In the genomic region with DNA sequence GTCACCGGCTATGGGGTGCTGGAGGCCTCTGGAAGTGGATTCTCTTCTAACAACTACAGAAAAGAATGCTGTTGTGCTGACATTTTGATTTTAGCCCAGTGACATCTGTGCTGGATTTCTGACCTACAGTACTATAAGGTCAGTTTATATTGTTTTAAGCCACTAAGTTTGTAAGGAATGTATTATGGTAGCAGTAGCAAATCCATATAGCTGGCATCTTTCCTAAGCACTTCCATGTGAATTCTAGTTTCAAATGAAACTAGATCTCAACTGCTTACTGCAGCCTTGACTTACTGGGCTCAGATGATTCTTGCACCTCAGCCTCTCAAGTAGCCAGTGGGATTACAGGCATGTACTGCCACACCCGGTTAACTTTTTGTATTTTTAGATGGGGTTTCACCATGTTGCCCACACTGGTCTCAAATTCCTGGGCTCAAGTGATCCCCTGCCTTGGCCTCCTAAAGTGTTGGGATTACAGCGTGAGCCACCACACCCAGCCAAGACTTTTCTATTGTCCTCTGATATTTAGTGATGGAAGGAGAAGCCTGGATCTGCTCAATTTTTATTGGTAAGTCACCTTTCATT, we compare ENCODE assay signal across 28 cellular contexts.
"Had no signal": no experiment of that assay in that cellular context is flagged by ENCODE, and none has a peak within 500 bp of the region (broad histone marks: within the 10 kb centered on the region; RNA-seq: fewer than 3 reads in every experiment).

No MANE protein-coding gene starts in this region.

- DNase-seq: activated CD4-positive, alpha-beta memory T cell treated with anti-CD3 and anti-CD28 coated beads, Interleukin-2, amount 10 ng/mL, durations not matched to agents 7 days and 5 days; activated CD4-positive, alpha-beta T cell treated with anti-CD3 and anti-CD28 coated beads for 1 hour; activated CD4-positive, alpha-beta T cell treated with anti-CD3 and anti-CD28 coated beads for 4 hours; activated CD4-positive, alpha-beta T cell treated with anti-CD3 and anti-CD28 coated beads, Interleukin-2, amount 10 ng/mL, durations not matched to agents 7 days and 5 days; activated CD4-positive, alpha-beta T cell treated with anti-CD3 and anti-CD28 coated beads, Interleukin-2, amount 50 U/mL, for 4 hours; activated CD8-positive, alpha-beta memory T cell treated with anti-CD3 and anti-CD28 coated beads, Interleukin-2, amount 50 U/mL, for 48 hours; activated gamma-delta T cell; activated naive CD4-positive, alpha-beta T cell; activated naive CD4-positive, alpha-beta T cell treated with anti-CD3 and anti-CD28 coated beads, Interleukin-2, amount 10 ng/mL, durations not matched to agents 7 days and 5 days; activated naive CD8-positive, alpha-beta T cell treated with anti-CD3 and anti-CD28 coated beads, Interleukin-2, amount 10 ng/mL, durations not matched to agents 7 days and 5 days; activated T-cell treated with anti-CD3 and anti-CD28 coated beads for 4 hours; activated T-cell treated with anti-CD3 and anti-CD28 coated beads, Interleukin-2, amount 50 U/mL, for 24 hours; activated T-cell treated with anti-CD3 and anti-CD28 coated beads, Interleukin-2, amount 50 U/mL, for 72 hours; brain microvascular endothelial cell; caudate nucleus; colonic mucosa; effector CD8-positive, alpha-beta T cell; esophagus squamous epithelium; head of caudate nucleus; T-helper 1 cell; T-helper 17 cell had no signal

- H3K27me3 ChIP-seq: ascending aorta, brain microvascular endothelial cell, colonic mucosa, esophagus squamous epithelium had no signal

- FAIRE-seq: endometrium, endothelial cell of umbilical vein, frontal cortex had no signal

- H3K4me3 Mint-ChIP-seq: activated CD4-positive, alpha-beta memory T cell treated with anti-CD3 and anti-CD28 coated beads, Interleukin-2, amount 10 ng/mL, durations not matched to agents 7 days and 5 days; activated CD4-positive, alpha-beta T cell treated with anti-CD3 and anti-CD28 coated beads, Interleukin-2, amount 10 ng/mL, durations not matched to agents 7 days and 5 days; activated naive CD4-positive, alpha-beta T cell treated with anti-CD3 and anti-CD28 coated beads, Interleukin-2, amount 10 ng/mL, durations not matched to agents 7 days and 5 days; activated naive CD8-positive, alpha-beta T cell treated with anti-CD3 and anti-CD28 coated beads, Interleukin-2, amount 10 ng/mL, durations not matched to agents 7 days and 5 days; activated T-cell treated with anti-CD3 and anti-CD28 coated beads, Interleukin-2, amount 50 U/mL, for 24 hours; activated T-cell treated with anti-CD3 and anti-CD28 coated beads, Interleukin-2, amount 50 U/mL, for 72 hours; T-helper 17 cell; T-helper 2 cell treated with Interferon-gamma antibody and Interleukin-4, amounts not matched to agents 5 μg/mL and 100 μg/mL, for 36 hours had no signal

- H3K27ac Mint-ChIP-seq: activated CD4-positive, alpha-beta memory T cell treated with anti-CD3 and anti-CD28 coated beads, Interleukin-2, amount 10 ng/mL, durations not matched to agents 7 days and 5 days; activated CD4-positive, alpha-beta T cell treated with anti-CD3 and anti-CD28 coated beads, Interleukin-2, amount 10 ng/mL, durations not matched to agents 7 days and 5 days; activated naive CD4-positive, alpha-beta T cell treated with anti-CD3 and anti-CD28 coated beads, Interleukin-2, amount 10 ng/mL, durations not matched to agents 7 days and 5 days; activated naive CD4-positive, alpha-beta T cell treated with anti-CD3 and anti-CD28 coated beads, Interleukin-2, amount 50 U/mL, for 72 hours; activated naive CD8-positive, alpha-beta T cell treated with anti-CD3 and anti-CD28 coated beads, Interleukin-2, amount 10 ng/mL, durations not matched to agents 7 days and 5 days; activated T-cell treated with anti-CD3 and anti-CD28 coated beads, Interleukin-2, amount 50 U/mL, for 24 hours; activated T-cell treated with anti-CD3 and anti-CD28 coated beads, Interleukin-2, amount 50 U/mL, for 72 hours; T-helper 17 cell; T-helper 2 cell treated with Interferon-gamma antibody and Interleukin-4, amounts not matched to agents 5 μg/mL and 100 μg/mL, for 36 hours had no signal

- H3K27ac ChIP-seq: ascending aorta, brain microvascular endothelial cell, colonic mucosa, epithelial cell of prostate, esophagus squamous epithelium had no signal

- H3K9me3 ChIP-seq: ascending aorta, colonic mucosa, esophagus squamous epithelium had no signal

- H3K4me1 ChIP-seq: ascending aorta, colonic mucosa, esophagus squamous epithelium had no signal

- H3K36me3 ChIP-seq: ascending aorta, brain microvascular endothelial cell, colonic mucosa, esophagus squamous epithelium had no signal

- H3K4me1 Mint-ChIP-seq: activated CD4-positive, alpha-beta memory T cell treated with anti-CD3 and anti-CD28 coated beads, Interleukin-2, amount 10 ng/mL, durations not matched to agents 7 days and 5 days; activated CD4-positive, alpha-beta T cell treated with anti-CD3 and anti-CD28 coated beads, Interleukin-2, amount 10 ng/mL, durations not matched to agents 7 days and 5 days; activated naive CD4-positive, alpha-beta T cell treated with anti-CD3 and anti-CD28 coated beads, Interleukin-2, amount 10 ng/mL, durations not matched to agents 7 days and 5 days; activated naive CD8-positive, alpha-beta T cell treated with anti-CD3 and anti-CD28 coated beads, Interleukin-2, amount 10 ng/mL, durations not matched to agents 7 days and 5 days; T-helper 17 cell had no signal

- H3K4me3 ChIP-seq: ascending aorta, colonic mucosa, esophagus squamous epithelium had no signal

- H3K27me3 Mint-ChIP-seq: activated CD4-positive, alpha-beta memory T cell treated with anti-CD3 and anti-CD28 coated beads, Interleukin-2, amount 10 ng/mL, durations not matched to agents 7 days and 5 days; activated CD4-positive, alpha-beta T cell treated with anti-CD3 and anti-CD28 coated beads, Interleukin-2, amount 10 ng/mL, durations not matched to agents 7 days and 5 days; activated naive CD4-positive, alpha-beta T cell treated with anti-CD3 and anti-CD28 coated beads, Interleukin-2, amount 10 ng/mL, durations not matched to agents 7 days and 5 days; activated naive CD8-positive, alpha-beta T cell treated with anti-CD3 and anti-CD28 coated beads, Interleukin-2, amount 10 ng/mL, durations not matched to agents 7 days and 5 days; activated T-cell treated with anti-CD3 and anti-CD28 coated beads, Interleukin-2, amount 50 U/mL, for 24 hours had no signal

- H3K9me3 Mint-ChIP-seq: activated CD4-positive, alpha-beta memory T cell treated with anti-CD3 and anti-CD28 coated beads, Interleukin-2, amount 10 ng/mL, durations not matched to agents 7 days and 5 days; activated CD4-positive, alpha-beta T cell treated with anti-CD3 and anti-CD28 coated beads, Interleukin-2, amount 10 ng/mL, durations not matched to agents 7 days and 5 days; activated naive CD8-positive, alpha-beta T cell treated with anti-CD3 and anti-CD28 coated beads, Interleukin-2, amount 10 ng/mL, durations not matched to agents 7 days and 5 days; activated T-cell treated with anti-CD3 and anti-CD28 coated beads, Interleukin-2, amount 50 U/mL, for 24 hours; T-helper 2 cell treated with Interferon-gamma antibody and Interleukin-4, amounts not matched to agents 5 μg/mL and 100 μg/mL, for 36 hours had no signal

- H3K36me3 Mint-ChIP-seq: activated naive CD4-positive, alpha-beta T cell treated with anti-CD3 and anti-CD28 coated beads, Interleukin-2, amount 10 ng/mL, durations not matched to agents 7 days and 5 days; activated naive CD4-positive, alpha-beta T cell treated with anti-CD3 and anti-CD28 coated beads, Interleukin-2, amount 50 U/mL, for 72 hours; activated naive CD8-positive, alpha-beta T cell treated with anti-CD3 and anti-CD28 coated beads, Interleukin-2, amount 10 ng/mL, durations not matched to agents 7 days and 5 days had no signal
